In the genomic region with DNA sequence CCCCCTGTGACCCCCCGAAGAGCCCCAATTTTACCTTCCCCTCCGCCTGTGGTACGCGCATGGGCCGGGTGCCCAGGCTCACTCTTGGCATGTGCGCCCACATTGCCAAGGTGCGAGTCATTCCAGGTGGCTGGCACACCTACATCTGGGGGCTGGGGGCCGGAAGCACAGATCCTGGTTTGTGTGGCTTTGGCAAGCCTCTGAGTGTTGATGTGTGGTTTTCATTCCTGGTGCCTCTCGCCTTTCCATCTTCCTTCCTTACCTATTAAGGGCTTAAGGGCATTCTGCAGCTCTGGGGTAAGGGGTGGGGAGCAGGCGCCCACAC, we compare ENCODE assay signal across 1 cellular context.
A peak's percentile ranks its signal among the peaks of the same experiment; 100 is the strongest.
TF ChIP-seq lines count a peak whose summit lies in the region.

No MANE protein-coding gene starts in this region.

TF ChIP-seq in Ishikawa, 13 proteins besides CTCF, POLR2A, EP300 and RAD21:
- TF ChIP-seq, protein P1, sequence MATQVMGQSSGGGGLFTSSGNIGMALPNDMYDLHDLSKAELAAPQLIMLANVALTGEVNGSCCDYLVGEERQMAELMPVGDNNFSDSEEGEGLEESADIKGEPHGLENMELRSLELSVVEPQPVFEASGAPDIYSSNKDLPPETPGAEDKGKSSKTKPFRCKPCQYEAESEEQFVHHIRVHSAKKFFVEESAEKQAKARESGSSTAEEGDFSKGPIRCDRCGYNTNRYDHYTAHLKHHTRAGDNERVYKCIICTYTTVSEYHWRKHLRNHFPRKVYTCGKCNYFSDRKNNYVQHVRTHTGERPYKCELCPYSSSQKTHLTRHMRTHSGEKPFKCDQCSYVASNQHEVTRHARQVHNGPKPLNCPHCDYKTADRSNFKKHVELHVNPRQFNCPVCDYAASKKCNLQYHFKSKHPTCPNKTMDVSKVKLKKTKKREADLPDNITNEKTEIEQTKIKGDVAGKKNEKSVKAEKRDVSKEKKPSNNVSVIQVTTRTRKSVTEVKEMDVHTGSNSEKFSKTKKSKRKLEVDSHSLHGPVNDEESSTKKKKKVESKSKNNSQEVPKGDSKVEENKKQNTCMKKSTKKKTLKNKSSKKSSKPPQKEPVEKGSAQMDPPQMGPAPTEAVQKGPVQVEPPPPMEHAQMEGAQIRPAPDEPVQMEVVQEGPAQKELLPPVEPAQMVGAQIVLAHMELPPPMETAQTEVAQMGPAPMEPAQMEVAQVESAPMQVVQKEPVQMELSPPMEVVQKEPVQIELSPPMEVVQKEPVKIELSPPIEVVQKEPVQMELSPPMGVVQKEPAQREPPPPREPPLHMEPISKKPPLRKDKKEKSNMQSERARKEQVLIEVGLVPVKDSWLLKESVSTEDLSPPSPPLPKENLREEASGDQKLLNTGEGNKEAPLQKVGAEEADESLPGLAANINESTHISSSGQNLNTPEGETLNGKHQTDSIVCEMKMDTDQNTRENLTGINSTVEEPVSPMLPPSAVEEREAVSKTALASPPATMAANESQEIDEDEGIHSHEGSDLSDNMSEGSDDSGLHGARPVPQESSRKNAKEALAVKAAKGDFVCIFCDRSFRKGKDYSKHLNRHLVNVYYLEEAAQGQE (IDR thresholded peaks at IDR 0.05; ENCODE audit: low read depth) = no peak
- TF ChIP-seq FOXM1 (IDR thresholded peaks at IDR 0.05; ENCODE audit: borderline replicate concordance, low read depth) (no peak), TEAD4 (IDR thresholded peaks at IDR 0.05) (peak; percentile 79), CEBPB (IDR thresholded peaks at IDR 0.05) (no peak), NFIC (IDR thresholded peaks at IDR 0.05) (peak; percentile 67), YY1 (IDR thresholded peaks at IDR 0.05; ENCODE audit: low read depth) (no peak), TAF1 (IDR thresholded peaks at IDR 0.05; ENCODE audit: low read depth) (no peak), TCF12 (IDR thresholded peaks at IDR 0.05; ENCODE audit: low read depth) (0 out of 2 replicates have a peak, but pooled peaks have one; percentile 52), EGR1 (IDR thresholded peaks at IDR 0.05) (no peak), ZBTB7A (IDR thresholded peaks at IDR 0.05; ENCODE audit: low read depth) (no peak), CREB1 (IDR thresholded peaks at IDR 0.05; ENCODE audit: low read depth) (no peak)
- TF ChIP-seq, protein P2, sequence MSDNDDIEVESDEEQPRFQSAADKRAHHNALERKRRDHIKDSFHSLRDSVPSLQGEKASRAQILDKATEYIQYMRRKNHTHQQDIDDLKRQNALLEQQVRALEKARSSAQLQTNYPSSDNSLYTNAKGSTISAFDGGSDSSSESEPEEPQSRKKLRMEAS (IDR thresholded peaks at IDR 0.05) = peak; percentile 56; the same call in 1 of the 2 replicates
- TF ChIP-seq, protein P3, sequence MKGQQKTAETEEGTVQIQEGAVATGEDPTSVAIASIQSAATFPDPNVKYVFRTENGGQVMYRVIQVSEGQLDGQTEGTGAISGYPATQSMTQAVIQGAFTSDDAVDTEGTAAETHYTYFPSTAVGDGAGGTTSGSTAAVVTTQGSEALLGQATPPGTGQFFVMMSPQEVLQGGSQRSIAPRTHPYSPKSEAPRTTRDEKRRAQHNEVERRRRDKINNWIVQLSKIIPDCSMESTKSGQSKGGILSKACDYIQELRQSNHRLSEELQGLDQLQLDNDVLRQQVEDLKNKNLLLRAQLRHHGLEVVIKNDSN (IDR thresholded peaks at IDR 0.05) = no peak
